Comparison of ENCODE assay signal across 1 cellular context in the genomic region with DNA sequence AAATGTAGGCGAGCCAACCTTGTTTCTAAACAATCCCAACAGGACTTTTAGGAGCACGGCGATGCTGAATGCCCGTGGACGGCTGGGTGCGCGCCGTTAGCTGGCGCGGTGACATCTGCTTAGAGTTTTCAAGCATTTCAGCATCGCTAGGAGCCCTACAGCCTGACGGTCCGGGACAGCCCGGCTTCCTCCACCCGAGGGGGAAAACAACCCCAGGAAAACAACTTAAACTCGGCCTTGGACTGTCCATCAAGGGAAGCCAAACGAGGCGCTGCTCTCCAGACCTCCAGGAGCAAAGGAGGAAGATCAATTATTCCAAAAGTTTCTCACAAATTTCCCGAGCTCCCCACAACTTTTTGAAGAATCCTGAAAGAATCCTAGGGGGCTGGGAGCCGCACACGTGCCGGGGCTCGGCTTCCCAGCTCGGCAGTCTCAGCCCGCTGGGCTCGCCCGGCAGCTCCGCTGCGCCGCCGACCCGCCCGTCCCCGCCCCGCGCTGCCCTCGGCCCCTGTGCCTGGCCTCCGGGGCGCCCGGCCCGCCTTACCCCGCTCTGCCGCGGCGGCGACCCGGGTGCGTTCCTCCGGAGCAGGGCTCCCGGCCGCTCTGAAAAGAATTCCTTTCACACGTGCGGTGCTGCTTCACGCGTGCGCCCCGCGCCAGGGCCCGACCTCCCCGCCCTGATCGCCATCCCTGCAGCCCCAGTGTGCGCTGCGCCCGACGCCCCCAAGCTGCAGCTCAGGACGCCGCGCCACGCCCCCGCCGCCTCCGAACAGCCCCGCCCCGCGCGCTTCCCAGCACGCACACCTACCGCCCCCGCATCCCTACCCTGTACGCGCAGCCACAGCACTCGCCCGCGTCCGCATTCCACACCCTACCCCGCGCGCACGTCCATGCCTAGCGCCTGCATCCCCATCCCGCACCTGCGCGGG.
TF ChIP-seq lines count a peak whose summit lies in the region.

A gene (minus strand): TSS at position 707 of the 929 bp plus-strand sequence. CDS start 17,764 bp downstream, outside the sequence.

TF ChIP-seq in HEK293, 187 proteins besides CTCF, POLR2A, EP300 and RAD21 (continued from another document and continues in another):
- TF ChIP-seq, protein P1, sequence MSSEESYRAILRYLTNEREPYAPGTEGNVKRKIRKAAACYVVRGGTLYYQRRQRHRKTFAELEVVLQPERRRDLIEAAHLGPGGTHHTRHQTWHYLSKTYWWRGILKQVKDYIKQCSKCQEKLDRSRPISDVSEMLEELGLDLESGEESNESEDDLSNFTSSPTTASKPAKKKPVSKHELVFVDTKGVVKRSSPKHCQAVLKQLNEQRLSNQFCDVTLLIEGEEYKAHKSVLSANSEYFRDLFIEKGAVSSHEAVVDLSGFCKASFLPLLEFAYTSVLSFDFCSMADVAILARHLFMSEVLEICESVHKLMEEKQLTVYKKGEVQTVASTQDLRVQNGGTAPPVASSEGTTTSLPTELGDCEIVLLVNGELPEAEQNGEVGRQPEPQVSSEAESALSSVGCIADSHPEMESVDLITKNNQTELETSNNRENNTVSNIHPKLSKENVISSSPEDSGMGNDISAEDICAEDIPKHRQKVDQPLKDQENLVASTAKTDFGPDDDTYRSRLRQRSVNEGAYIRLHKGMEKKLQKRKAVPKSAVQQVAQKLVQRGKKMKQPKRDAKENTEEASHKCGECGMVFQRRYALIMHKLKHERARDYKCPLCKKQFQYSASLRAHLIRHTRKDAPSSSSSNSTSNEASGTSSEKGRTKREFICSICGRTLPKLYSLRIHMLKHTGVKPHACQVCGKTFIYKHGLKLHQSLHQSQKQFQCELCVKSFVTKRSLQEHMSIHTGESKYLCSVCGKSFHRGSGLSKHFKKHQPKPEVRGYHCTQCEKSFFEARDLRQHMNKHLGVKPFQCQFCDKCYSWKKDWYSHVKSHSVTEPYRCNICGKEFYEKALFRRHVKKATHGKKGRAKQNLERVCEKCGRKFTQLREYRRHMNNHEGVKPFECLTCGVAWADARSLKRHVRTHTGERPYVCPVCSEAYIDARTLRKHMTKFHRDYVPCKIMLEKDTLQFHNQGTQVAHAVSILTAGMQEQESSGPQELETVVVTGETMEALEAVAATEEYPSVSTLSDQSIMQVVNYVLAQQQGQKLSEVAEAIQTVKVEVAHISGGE (tag by site-specific recombination; conservative IDR thresholded peaks at IDR 0.05; ENCODE audit: low read depth), result no peak
- TF ChIP-seq HOXD13 (CRISPR knock-in tag; IDR thresholded peaks at IDR 0.05; ENCODE audit: borderline replicate concordance) (no peak), ZNF548 (tag by site-specific recombination; IDR thresholded peaks at IDR 0.05) (no peak), ZSCAN30 (tag by site-specific recombination; IDR thresholded peaks at IDR 0.05) (no peak), ZNF335 (tag by site-specific recombination; conservative IDR thresholded peaks at IDR 0.05) (peak; percentile 53; the same call in 1 of the 2 replicates), ZNF324 (tag by site-specific recombination; IDR thresholded peaks at IDR 0.05) (no peak), KLF9 (tag by site-specific recombination; IDR thresholded peaks at IDR 0.05; ENCODE audit: low read depth) (peak; percentile 92), ZNF211 (tag by site-specific recombination; IDR thresholded peaks at IDR 0.05; ENCODE audit: low read depth) (no peak), ZNF585B (tag by site-specific recombination; IDR thresholded peaks at IDR 0.05) (no peak), ZNF571 (tag by site-specific recombination; IDR thresholded peaks at IDR 0.05) (no peak), IKZF3 (tag by site-specific recombination; IDR thresholded peaks at IDR 0.05) (no peak), GLI4 (tag by site-specific recombination; IDR thresholded peaks at IDR 0.05) (no peak), OSR2 (tag by site-specific recombination; IDR thresholded peaks at IDR 0.05) (no peak), ZNF146 (tag by site-specific recombination; IDR thresholded peaks at IDR 0.05) (no peak), ZNF777 (tag by site-specific recombination; IDR thresholded peaks at IDR 0.05; ENCODE audit: borderline replicate concordance) (peak; percentile 67; the same call in 1 of the 2 replicates), ZNF341 (tag by site-specific recombination; IDR thresholded peaks at IDR 0.05; ENCODE audit: low read depth) (peak; percentile 59; the same call in 1 of the 2 replicates), ZNF433 (tag by site-specific recombination; IDR thresholded peaks at IDR 0.05; ENCODE audit: low read depth) (no peak), ZNF133 (tag by site-specific recombination; IDR thresholded peaks at IDR 0.05) (no peak), ZNF202 (tag by site-specific recombination; IDR thresholded peaks at IDR 0.05; ENCODE audit: borderline replicate concordance) (0 out of 2 replicates have a peak, but pooled peaks have one; percentile 28), PRDM1 (tag by site-specific recombination; IDR thresholded peaks at IDR 0.05) (no peak), ZNF223 (tag by site-specific recombination; IDR thresholded peaks at IDR 0.05) (no peak), ZNF169 (tag by site-specific recombination; IDR thresholded peaks at IDR 0.05) (no peak), ZNF366 (tag by site-specific recombination; conservative IDR thresholded peaks at IDR 0.05) (no peak), ZNF785 (tag by site-specific recombination; IDR thresholded peaks at IDR 0.05) (no peak), ZNF558 (tag by site-specific recombination; IDR thresholded peaks at IDR 0.05) (no peak), ZNF221 (tag by site-specific recombination; IDR thresholded peaks at IDR 0.05; ENCODE audit: borderline replicate concordance) (no peak), ZXDB (tag by site-specific recombination; IDR thresholded peaks at IDR 0.05) (no peak), ZNF670 (tag by site-specific recombination; IDR thresholded peaks at IDR 0.05; ENCODE audit: low read depth) (no peak), BCL11A (tag by site-specific recombination; IDR thresholded peaks at IDR 0.05; ENCODE audit: low read depth) (no peak), SP2 (tag by site-specific recombination; IDR thresholded peaks at IDR 0.05) (peak; percentile 46), ZEB2 (tag by site-specific recombination; IDR thresholded peaks at IDR 0.05) (0 out of 2 replicates have a peak, but pooled peaks have one; percentile 37), ZNF621 (tag by site-specific recombination; IDR thresholded peaks at IDR 0.05) (no peak), KLF1 (tag by site-specific recombination; IDR thresholded peaks at IDR 0.05) (peak; percentile 68), ZBTB7A (tag by site-specific recombination; IDR thresholded peaks at IDR 0.05; ENCODE audit: low read depth) (no peak), GLIS1 (tag by site-specific recombination; IDR thresholded peaks at IDR 0.05) (no peak), ZBTB48 (tag by site-specific recombination; IDR thresholded peaks at IDR 0.05) (no peak), ZBTB1 (tag by site-specific recombination; IDR thresholded peaks at IDR 0.05) (0 out of 2 replicates have a peak, but pooled peaks have one; percentile 69), ZNF2 (tag by site-specific recombination; IDR thresholded peaks at IDR 0.05) (no peak), ZNF596 (tag by site-specific recombination; IDR thresholded peaks at IDR 0.05) (no peak)
- TF ChIP-seq, protein P2, sequence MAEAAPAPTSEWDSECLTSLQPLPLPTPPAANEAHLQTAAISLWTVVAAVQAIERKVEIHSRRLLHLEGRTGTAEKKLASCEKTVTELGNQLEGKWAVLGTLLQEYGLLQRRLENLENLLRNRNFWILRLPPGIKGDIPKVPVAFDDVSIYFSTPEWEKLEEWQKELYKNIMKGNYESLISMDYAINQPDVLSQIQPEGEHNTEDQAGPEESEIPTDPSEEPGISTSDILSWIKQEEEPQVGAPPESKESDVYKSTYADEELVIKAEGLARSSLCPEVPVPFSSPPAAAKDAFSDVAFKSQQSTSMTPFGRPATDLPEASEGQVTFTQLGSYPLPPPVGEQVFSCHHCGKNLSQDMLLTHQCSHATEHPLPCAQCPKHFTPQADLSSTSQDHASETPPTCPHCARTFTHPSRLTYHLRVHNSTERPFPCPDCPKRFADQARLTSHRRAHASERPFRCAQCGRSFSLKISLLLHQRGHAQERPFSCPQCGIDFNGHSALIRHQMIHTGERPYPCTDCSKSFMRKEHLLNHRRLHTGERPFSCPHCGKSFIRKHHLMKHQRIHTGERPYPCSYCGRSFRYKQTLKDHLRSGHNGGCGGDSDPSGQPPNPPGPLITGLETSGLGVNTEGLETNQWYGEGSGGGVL (tag by site-specific recombination; IDR thresholded peaks at IDR 0.05), result peak; percentile 20; the same call in 1 of the 2 replicates
- TF ChIP-seq, protein P3, sequence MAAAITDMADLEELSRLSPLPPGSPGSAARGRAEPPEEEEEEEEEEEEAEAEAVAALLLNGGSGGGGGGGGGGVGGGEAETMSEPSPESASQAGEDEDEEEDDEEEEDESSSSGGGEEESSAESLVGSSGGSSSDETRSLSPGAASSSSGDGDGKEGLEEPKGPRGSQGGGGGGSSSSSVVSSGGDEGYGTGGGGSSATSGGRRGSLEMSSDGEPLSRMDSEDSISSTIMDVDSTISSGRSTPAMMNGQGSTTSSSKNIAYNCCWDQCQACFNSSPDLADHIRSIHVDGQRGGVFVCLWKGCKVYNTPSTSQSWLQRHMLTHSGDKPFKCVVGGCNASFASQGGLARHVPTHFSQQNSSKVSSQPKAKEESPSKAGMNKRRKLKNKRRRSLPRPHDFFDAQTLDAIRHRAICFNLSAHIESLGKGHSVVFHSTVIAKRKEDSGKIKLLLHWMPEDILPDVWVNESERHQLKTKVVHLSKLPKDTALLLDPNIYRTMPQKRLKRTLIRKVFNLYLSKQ (tag by site-specific recombination; IDR thresholded peaks at IDR 0.05; ENCODE audit: borderline replicate concordance), result no peak
- TF ChIP-seq, protein P4, sequence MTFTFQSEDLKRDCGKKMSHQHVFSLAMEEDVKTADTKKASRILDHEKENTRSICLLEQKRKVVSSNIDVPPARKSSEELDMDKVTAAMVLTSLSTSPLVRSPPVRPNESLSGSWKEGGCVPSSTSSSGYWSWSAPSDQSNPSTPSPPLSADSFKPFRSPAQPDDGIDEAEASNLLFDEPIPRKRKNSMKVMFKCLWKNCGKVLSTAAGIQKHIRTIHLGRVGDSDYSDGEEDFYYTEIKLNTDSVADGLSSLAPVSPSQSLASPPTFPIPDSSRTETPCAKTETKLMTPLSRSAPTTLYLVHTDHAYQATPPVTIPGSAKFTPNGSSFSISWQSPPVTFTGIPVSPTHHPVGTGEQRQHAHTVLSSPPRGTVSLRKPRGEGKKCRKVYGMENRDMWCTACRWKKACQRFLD (tag by site-specific recombination; IDR thresholded peaks at IDR 0.05), result no peak
- TF ChIP-seq, protein P5, sequence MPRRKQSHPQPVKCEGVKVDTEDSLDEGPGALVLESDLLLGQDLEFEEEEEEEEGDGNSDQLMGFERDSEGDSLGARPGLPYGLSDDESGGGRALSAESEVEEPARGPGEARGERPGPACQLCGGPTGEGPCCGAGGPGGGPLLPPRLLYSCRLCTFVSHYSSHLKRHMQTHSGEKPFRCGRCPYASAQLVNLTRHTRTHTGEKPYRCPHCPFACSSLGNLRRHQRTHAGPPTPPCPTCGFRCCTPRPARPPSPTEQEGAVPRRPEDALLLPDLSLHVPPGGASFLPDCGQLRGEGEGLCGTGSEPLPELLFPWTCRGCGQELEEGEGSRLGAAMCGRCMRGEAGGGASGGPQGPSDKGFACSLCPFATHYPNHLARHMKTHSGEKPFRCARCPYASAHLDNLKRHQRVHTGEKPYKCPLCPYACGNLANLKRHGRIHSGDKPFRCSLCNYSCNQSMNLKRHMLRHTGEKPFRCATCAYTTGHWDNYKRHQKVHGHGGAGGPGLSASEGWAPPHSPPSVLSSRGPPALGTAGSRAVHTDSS (tag by site-specific recombination; IDR thresholded peaks at IDR 0.05), result no peak
- TF ChIP-seq, protein P6, sequence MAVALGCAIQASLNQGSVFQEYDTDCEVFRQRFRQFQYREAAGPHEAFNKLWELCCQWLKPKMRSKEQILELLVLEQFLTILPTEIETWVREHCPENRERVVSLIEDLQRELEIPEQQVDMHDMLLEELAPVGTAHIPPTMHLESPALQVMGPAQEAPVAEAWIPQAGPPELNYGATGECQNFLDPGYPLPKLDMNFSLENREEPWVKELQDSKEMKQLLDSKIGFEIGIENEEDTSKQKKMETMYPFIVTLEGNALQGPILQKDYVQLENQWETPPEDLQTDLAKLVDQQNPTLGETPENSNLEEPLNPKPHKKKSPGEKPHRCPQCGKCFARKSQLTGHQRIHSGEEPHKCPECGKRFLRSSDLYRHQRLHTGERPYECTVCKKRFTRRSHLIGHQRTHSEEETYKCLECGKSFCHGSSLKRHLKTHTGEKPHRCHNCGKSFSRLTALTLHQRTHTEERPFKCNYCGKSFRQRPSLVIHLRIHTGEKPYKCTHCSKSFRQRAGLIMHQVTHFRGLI (tag by site-specific recombination; IDR thresholded peaks at IDR 0.05), result no peak
- TF ChIP-seq, protein P7, sequence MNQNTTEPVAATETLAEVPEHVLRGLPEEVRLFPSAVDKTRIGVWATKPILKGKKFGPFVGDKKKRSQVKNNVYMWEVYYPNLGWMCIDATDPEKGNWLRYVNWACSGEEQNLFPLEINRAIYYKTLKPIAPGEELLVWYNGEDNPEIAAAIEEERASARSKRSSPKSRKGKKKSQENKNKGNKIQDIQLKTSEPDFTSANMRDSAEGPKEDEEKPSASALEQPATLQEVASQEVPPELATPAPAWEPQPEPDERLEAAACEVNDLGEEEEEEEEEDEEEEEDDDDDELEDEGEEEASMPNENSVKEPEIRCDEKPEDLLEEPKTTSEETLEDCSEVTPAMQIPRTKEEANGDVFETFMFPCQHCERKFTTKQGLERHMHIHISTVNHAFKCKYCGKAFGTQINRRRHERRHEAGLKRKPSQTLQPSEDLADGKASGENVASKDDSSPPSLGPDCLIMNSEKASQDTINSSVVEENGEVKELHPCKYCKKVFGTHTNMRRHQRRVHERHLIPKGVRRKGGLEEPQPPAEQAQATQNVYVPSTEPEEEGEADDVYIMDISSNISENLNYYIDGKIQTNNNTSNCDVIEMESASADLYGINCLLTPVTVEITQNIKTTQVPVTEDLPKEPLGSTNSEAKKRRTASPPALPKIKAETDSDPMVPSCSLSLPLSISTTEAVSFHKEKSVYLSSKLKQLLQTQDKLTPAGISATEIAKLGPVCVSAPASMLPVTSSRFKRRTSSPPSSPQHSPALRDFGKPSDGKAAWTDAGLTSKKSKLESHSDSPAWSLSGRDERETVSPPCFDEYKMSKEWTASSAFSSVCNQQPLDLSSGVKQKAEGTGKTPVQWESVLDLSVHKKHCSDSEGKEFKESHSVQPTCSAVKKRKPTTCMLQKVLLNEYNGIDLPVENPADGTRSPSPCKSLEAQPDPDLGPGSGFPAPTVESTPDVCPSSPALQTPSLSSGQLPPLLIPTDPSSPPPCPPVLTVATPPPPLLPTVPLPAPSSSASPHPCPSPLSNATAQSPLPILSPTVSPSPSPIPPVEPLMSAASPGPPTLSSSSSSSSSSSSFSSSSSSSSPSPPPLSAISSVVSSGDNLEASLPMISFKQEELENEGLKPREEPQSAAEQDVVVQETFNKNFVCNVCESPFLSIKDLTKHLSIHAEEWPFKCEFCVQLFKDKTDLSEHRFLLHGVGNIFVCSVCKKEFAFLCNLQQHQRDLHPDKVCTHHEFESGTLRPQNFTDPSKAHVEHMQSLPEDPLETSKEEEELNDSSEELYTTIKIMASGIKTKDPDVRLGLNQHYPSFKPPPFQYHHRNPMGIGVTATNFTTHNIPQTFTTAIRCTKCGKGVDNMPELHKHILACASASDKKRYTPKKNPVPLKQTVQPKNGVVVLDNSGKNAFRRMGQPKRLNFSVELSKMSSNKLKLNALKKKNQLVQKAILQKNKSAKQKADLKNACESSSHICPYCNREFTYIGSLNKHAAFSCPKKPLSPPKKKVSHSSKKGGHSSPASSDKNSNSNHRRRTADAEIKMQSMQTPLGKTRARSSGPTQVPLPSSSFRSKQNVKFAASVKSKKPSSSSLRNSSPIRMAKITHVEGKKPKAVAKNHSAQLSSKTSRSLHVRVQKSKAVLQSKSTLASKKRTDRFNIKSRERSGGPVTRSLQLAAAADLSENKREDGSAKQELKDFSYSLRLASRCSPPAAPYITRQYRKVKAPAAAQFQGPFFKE (tag by site-specific recombination; IDR thresholded peaks at IDR 0.05; ENCODE audit: borderline replicate concordance), result no peak
